Comparison of ENCODE assay signal across 8 cellular contexts in genomic region chr6:161418458-161418945, GRCh38.
DNase-seq lines count a peak whose midpoint lies in the region; ATAC-seq, FAIRE-seq and TF ChIP-seq lines count a peak whose summit lies in the region.

No MANE protein-coding gene starts in this region.

- no peaks in the 10 kb centered on the region for H4K20me1 ChIP-seq in IMR-90 (ENCODE audit: insufficient read depth, low read length)
- H4K20me1 ChIP-seq in PC-9 (ENCODE audit: insufficient read depth), result no peaks in the 10 kb centered on the region
- H4K20me1 ChIP-seq in HepG2 (ENCODE audit: insufficient read depth, low read length), result no peaks in the 10 kb centered on the region

- H3K4me1 ChIP-seq in IMR-90 (ENCODE audit: control insufficient read depth, insufficient read depth, low read length) (peaks cover 2% of the 10 kb centered on the region; the same call in 1 of the 2 replicates), PC-9 (replicated peaks; ENCODE audit: insufficient read depth) (no peaks in the 10 kb centered on the region), colonic mucosa (no peaks in the 10 kb centered on the region), HepG2 (ENCODE audit: insufficient read depth, low read length) (no peaks in the 10 kb centered on the region), tibial nerve (peaks cover 0 to 31% (median 3%) of the 10 kb centered on the region in 4 donors)

- H3K79me2 ChIP-seq in PC-9 (ENCODE audit: low read depth) (no peaks in the 10 kb centered on the region), HepG2 (ENCODE audit: insufficient read depth, low read length) (no peaks in the 10 kb centered on the region)

- CTCF ChIA-PET in IMR-90 (lab: Yijun Ruan, JAX) (interaction anchor here (0.6 to 2.1 kb wide), 12 partner anchors 9 to 700 kb away, joined by 3 to 12 read pairs (median 4); no protein-coding TSS in a partner anchor), PC-9 (lab: Charles Lee) (no interaction called here), HepG2 (lab: Yijun Ruan, JAX; ENCODE audit: low intra/inter-chr PET ratio, low total read pairs) (interaction anchor here (1.3 to 1.6 kb wide), 2 partner anchors 80 to 277 kb away, joined by 4 to 7 read pairs; no protein-coding TSS in a partner anchor)

- H3K9me3 Mint-ChIP-seq in activated T-helper 17 cell treated with anti-CD3 and anti-CD28 coated beads, Interleukin-2, amount 50 U/mL, for 72 hours, result no peaks in the 10 kb centered on the region

- intact Hi-C loops in IMR-90 (cut with micrococcal nuclease) (loop anchor here (1.0 kb wide), 1 partner anchor 80 kb away; no protein-coding TSS in a partner anchor), PC-9 (cut with micrococcal nuclease; ENCODE audit: unreplicated experiment) (no loop called here), colonic mucosa (cut with DNase I) (loop anchor here (10.0 kb wide), 2 partner anchors 276 to 506 kb away; no protein-coding TSS in a partner anchor), HepG2 (cut with micrococcal nuclease; ENCODE audit: unreplicated experiment) (loop anchor here (1.0 kb wide), 3 partner anchors 80 to 277 kb away; no protein-coding TSS in a partner anchor)

- H3K18ac ChIP-seq in IMR-90 (ENCODE audit: low read depth, low read length), result no peak overlapping the region

- no peaks in the 10 kb centered on the region for H3K9me1 ChIP-seq in IMR-90 (ENCODE audit: insufficient read depth, low read length)

- H4K91ac ChIP-seq in IMR-90 (ENCODE audit: insufficient read depth, low read depth, low read length), result no peak overlapping the region

- no peak overlapping the region for H3K9ac ChIP-seq in IMR-90 (ENCODE audit: low read depth, low read length)
- H3K9ac ChIP-seq in colonic mucosa (ENCODE audit: low read depth in 2 of 2, low read length in 2 of 2), result no peak overlapping the region
- no peak overlapping the region for H3K9ac ChIP-seq in HepG2 (ENCODE audit: insufficient read depth, low read depth, low read length)

- no peak overlapping the region for H3K27ac Mint-ChIP-seq in activated T-helper 17 cell treated with anti-CD3 and anti-CD28 coated beads, Interleukin-2, amount 50 U/mL, for 72 hours

- no peak overlapping the region for H2BK20ac ChIP-seq in IMR-90 (ENCODE audit: low read depth, low read length)

- H3K36me3 ChIP-seq in IMR-90 (ENCODE audit: control insufficient read depth, insufficient read depth, low read length) (no peaks in the 10 kb centered on the region), PC-9 (ENCODE audit: low read depth) (no peaks in the 10 kb centered on the region), colonic mucosa (no peaks in the 10 kb centered on the region), HepG2 (replicated peaks in 1 of 2; ENCODE audit: control insufficient read depth in 1 of 2, insufficient read depth in 2 of 2, low read length in 2 of 2) (no peaks in the 10 kb centered on the region), tibial nerve (no peaks in the 10 kb centered on the region)

- H3K27me3 Mint-ChIP-seq in activated T-helper 17 cell treated with anti-CD3 and anti-CD28 coated beads, Interleukin-2, amount 50 U/mL, for 72 hours, result peaks cover 9% of the 10 kb centered on the region

- no peaks in the 10 kb centered on the region for H3K79me1 ChIP-seq in IMR-90 (ENCODE audit: low read depth in 1 of 2, low read length in 2 of 2)

- no TSS peak for BruUV-seq in IMR-90 (replicated peaks; lab: Mats Ljungman, UMichigan)
- no TSS peak for BruUV-seq in PC-9 (replicated peaks; lab: Mats Ljungman, UMichigan)
- no TSS peak for BruUV-seq in HepG2 (replicated peaks; lab: Mats Ljungman, UMichigan)

- no peaks in the 10 kb centered on the region for H3K4me1 Mint-ChIP-seq in activated T-helper 17 cell treated with anti-CD3 and anti-CD28 coated beads, Interleukin-2, amount 50 U/mL, for 72 hours

- no peaks in the 10 kb centered on the region for H3K27me3 ChIP-seq in IMR-90 (ENCODE audit: control insufficient read depth, insufficient read depth, low read length)
- peaks cover 52% of the 10 kb centered on the region for H3K27me3 ChIP-seq in PC-9 (ENCODE audit: insufficient read depth, low read depth)
- H3K27me3 ChIP-seq in colonic mucosa, result no peaks in the 10 kb centered on the region
- peaks cover 0 to 36% of the 10 kb centered on the region in 2 experiments; a peak in 3 of 5 replicates for H3K27me3 ChIP-seq in HepG2 (ENCODE audit: control insufficient read depth in 1 of 2, insufficient read depth in 2 of 2, low read length in 2 of 2)
- H3K27me3 ChIP-seq in tibial nerve, result no peaks in the 10 kb centered on the region

- H3K4me3 ChIP-seq in IMR-90 (ENCODE audit: insufficient read depth, low read depth, low read length), result no peak overlapping the region
- no peak overlapping the region for H3K4me3 ChIP-seq in PC-9
- no peak overlapping the region for H3K4me3 ChIP-seq in colonic mucosa
- no peak overlapping the region for H3K4me3 ChIP-seq in HepG2 (replicated peaks in 1 of 3; ENCODE audit: insufficient read depth in 1 of 3, low read depth in 2 of 3, low read length in 3 of 3)
- H3K4me3 ChIP-seq in tibial nerve, result no peak overlapping the region

- in situ Hi-C loops in IMR-90 (cut with MboI; ENCODE audit: low sequenced_read_pairs), result loop anchor here (25.0 kb wide), 2 partner anchors 1319 to 1994 kb away; partner anchors contain the start of genes PACRG, PRKN and QKI
- in situ Hi-C loops in HepG2 (cut with HindIII; ENCODE audit: extremely low pct_ligation_motif_present, low pct_unique_long_range_greater_than_20kb), result no loop called here

- H3F3A ChIP-seq in PC-9 (ENCODE audit: insufficient read depth, low read depth), result no peaks in the 10 kb centered on the region

- ATAC-seq in IMR-90 (ENCODE audit: low read depth) (peak; percentile 80), HepG2 (peak; percentile 82)
- no peak for ATAC-seq in activated T-helper 17 cell treated with anti-CD3 and anti-CD28 coated beads, Interleukin-2, amount 50 U/mL, for 72 hours (replicated peaks)

- peak; percentile 49 for FAIRE-seq in GM19239 (lab: Jason Lieb, UNC)
- peak; percentile 78 for FAIRE-seq in HepG2 (lab: Jason Lieb, UNC)

- H2BK15ac ChIP-seq in IMR-90 (ENCODE audit: low read depth, low read length), result no peak overlapping the region

- TF ChIP-seq RAD21 in IMR-90 (IDR thresholded peaks at IDR 0.05; ENCODE audit: low read length), result peak; percentile 78
- TF ChIP-seq RAD21 in HepG2 (CRISPR knock-in tag; IDR thresholded peaks at IDR 0.05), result peak; percentile 50

- TF ChIP-seq POLR2A in IMR-90 (IDR thresholded peaks at IDR 0.05; ENCODE audit: low read depth, low read length) (no peak), HepG2 (IDR thresholded peaks at IDR 0.05; ENCODE audit: insufficient read depth in 1 of 2, low read depth in 2 of 2, low read length in 2 of 2) (no peak), tibial nerve (IDR thresholded peaks at IDR 0.05) (no peak)

- no peak overlapping the region for H3K27ac ChIP-seq in IMR-90 (ENCODE audit: insufficient read depth, low read length)
- no peak overlapping the region for H3K27ac ChIP-seq in PC-9
- H3K27ac ChIP-seq in colonic mucosa, result no peak overlapping the region
- H3K27ac ChIP-seq in HepG2 (ENCODE audit: extremely low read length, insufficient read depth, low read length), result no peak overlapping the region
- peak overlapping the region in 1 of 4 donors; percentile 73 for H3K27ac ChIP-seq in tibial nerve

- H2BK120ac ChIP-seq in IMR-90 (ENCODE audit: low read depth, low read length), result no peak overlapping the region

- POLR2A ChIA-PET in IMR-90 (lab: Charles Lee; ENCODE audit: unreplicated experiment), result interaction anchor here (0.7 kb wide), 1 partner anchor 76 kb away, joined by 3 read pairs; no protein-coding TSS in a partner anchor
- POLR2A ChIA-PET in PC-9 (lab: Charles Lee; ENCODE audit: unreplicated experiment), result no interaction called here
- POLR2A ChIA-PET in HepG2 (lab: Yijun Ruan, JAX), result no interaction called here

- no peak overlapping the region for H3K4me3 Mint-ChIP-seq in activated T-helper 17 cell treated with anti-CD3 and anti-CD28 coated beads, Interleukin-2, amount 50 U/mL, for 72 hours

- no peak overlapping the region for H3K23ac ChIP-seq in IMR-90 (ENCODE audit: low read depth, low read length)

- H3K9me3 ChIP-seq in IMR-90 (ENCODE audit: control insufficient read depth, insufficient read depth, low read length) (no peaks in the 10 kb centered on the region), PC-9 (ENCODE audit: insufficient read depth, low read depth) (no peaks in the 10 kb centered on the region), colonic mucosa (no peaks in the 10 kb centered on the region), HepG2 (ENCODE audit: low read length) (no peaks in the 10 kb centered on the region), tibial nerve (no peaks in the 10 kb centered on the region)

- H4K5ac ChIP-seq in IMR-90 (ENCODE audit: low read depth, low read length), result no peak overlapping the region

- dilution Hi-C loops in IMR-90 (cut with HindIII; ENCODE audit: low sequenced_read_pairs, unreplicated experiment), result no loop called here

- no peak overlapping the region for H3K4ac ChIP-seq in IMR-90 (ENCODE audit: low read depth, low read length)

- WGBS in IMR-90 (ENCODE audit: extremely low coverage in 2 of 2, insufficient read length in 1 of 2), 2 experiments, result no CpG with 5 or more reads among the region's 7 CpGs
- WGBS in HepG2 (ENCODE audit: low lambda C conversion rate), result 16% methylated on average over 7 of the region's 7 CpGs
- 7 to 8% methylated on average over 7 of the region's 7 CpGs for WGBS in tibial nerve, 2 donors

- H3K56ac ChIP-seq in IMR-90 (ENCODE audit: extremely low read depth, insufficient read depth, low read length), result no peak overlapping the region

- no peaks in the 10 kb centered on the region for H3K36me3 Mint-ChIP-seq in activated T-helper 17 cell treated with anti-CD3 and anti-CD28 coated beads, Interleukin-2, amount 50 U/mL, for 72 hours (ENCODE audit: low read depth)

- no peak for TF ChIP-seq EP300 in HepG2 (IDR thresholded peaks at IDR 0.05; ENCODE audit: low read depth in 2 of 2, low read length in 2 of 2)
- no peak for TF ChIP-seq EP300 in HepG2 (CRISPR knock-in tag; IDR thresholded peaks at IDR 0.05; ENCODE audit: borderline replicate concordance)
- no peak for TF ChIP-seq EP300 in tibial nerve (IDR thresholded peaks at IDR 0.05)

- DNase-seq in DMS53 (lab: John Stamatoyannopoulos, UW) (peak; percentile 80), GM19239 (ENCODE audit: insufficient read length, low spot score) (peak; percentile 24), IMR-90 (peak; percentile 85), PC-9 (peak; percentile 5 to 44), colonic mucosa (peak; percentile 53), HepG2 (ENCODE audit: low spot score) (peak; percentile 56), tibial nerve (ENCODE audit: low spot score in 2 of 2) (peak in 1 of 2 donors; percentile 97)

- no peak overlapping the region for H2BK5ac ChIP-seq in IMR-90 (ENCODE audit: low read depth, low read length, poor library complexity, severe bottlenecking)

- H3K14ac ChIP-seq in IMR-90 (replicated peaks; ENCODE audit: low read depth, low read length), result no peak overlapping the region

- H3K9me2 ChIP-seq in PC-9 (ENCODE audit: insufficient read depth), result no peaks in the 10 kb centered on the region

- no peak overlapping the region for H2AK5ac ChIP-seq in IMR-90 (ENCODE audit: low read depth, low read length)

- TF ChIP-seq CTCF in IMR-90 (conservative IDR thresholded peaks at IDR 0.05; ENCODE audit: low read depth, low read length) (peak; percentile 74), PC-9 (conservative IDR thresholded peaks at IDR 0.05) (peak; percentile 74), colonic mucosa (IDR thresholded peaks at IDR 0.05) (peak; percentile 47), HepG2 (CRISPR knock-in tag; IDR thresholded peaks at IDR 0.05) (peak; percentile 74), tibial nerve (IDR thresholded peaks at IDR 0.05) (peak; percentile 58 to 81 (median 66))

- H4K8ac ChIP-seq in IMR-90 (ENCODE audit: low read depth in 2 of 2, low read length in 2 of 2), result no peak overlapping the region

- H2AK9ac ChIP-seq in IMR-90 (replicated peaks; ENCODE audit: low read depth, low read length, poor library complexity), result no peak overlapping the region

- no peak overlapping the region for H2AFZ ChIP-seq in IMR-90 (replicated peaks; ENCODE audit: low read length, poor library complexity)
- H2AFZ ChIP-seq in PC-9, result no peak overlapping the region
- H2AFZ ChIP-seq in HepG2 (ENCODE audit: low read length), result no peak overlapping the region

- H3K4me2 ChIP-seq in IMR-90 (ENCODE audit: low read depth, low read length) (no peak overlapping the region), PC-9 (no peak overlapping the region), HepG2 (ENCODE audit: low read depth, low read length) (no peak overlapping the region)
